25 cellular contexts compared by ENCODE assay signal in the genomic region with DNA sequence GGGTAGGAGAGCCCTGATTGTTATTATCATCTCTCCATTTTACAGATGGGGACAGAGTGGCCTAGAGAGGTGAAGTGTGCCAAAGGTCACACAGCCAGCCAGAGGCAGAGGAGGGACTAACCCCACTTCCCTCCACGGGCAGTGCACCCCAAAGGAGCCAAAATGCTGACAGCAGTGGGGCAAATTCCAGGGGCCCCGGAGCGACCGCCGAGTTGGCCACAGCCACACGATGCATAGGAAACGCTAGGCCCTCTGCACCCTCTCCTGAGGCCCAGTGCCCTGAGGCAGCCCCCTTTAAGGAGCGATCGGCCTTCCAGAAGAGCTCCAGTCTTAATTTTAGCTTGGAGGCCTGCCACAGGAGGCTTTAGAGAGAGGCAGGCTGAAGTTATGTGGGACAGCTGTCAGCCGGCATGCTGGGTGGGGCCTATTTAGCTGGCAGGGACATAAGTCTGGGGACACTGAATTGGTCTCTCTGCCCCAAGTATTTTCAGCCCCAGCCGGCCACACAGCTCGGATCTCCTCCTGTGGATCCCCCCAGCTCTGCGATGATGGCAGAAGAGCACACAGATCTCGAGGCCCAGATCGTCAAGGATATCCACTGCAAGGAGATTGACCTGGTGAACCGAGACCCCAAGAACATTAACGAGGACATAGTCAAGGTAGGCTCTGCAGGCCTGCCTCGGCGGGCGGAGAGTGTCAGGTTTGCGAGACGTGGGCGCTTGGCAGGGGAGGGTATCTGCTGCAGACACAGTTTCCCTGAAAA. TPM values are rescaled to one million over a fixed set of nuclear protein-coding genes. Genes with fewer than 3 reads are reported as not detected.
DNase-seq lines count a peak whose midpoint lies in the region; FAIRE-seq and TF ChIP-seq lines count a peak whose summit lies in the region.
"Had no signal": no experiment of that assay in that cellular context is flagged by ENCODE, and none has a peak within 500 bp of the region (broad histone marks: within the 10 kb centered on the region; RNA-seq: fewer than 3 reads in every experiment).

TSS of gene CAV3 (plus strand) at position 471 of the 763 bp plus-strand sequence. CDS start at position 546, 75 bp downstream.

- H3K4me1 ChIP-seq in H1 (replicated peaks in 1 of 4; ENCODE audit: control insufficient read depth in 3 of 4, insufficient read depth in 4 of 4, low read length in 3 of 4) (peaks cover 0 to 7% (median 3%) of the 10 kb centered on the region in 4 experiments; a peak in 4 of 7 replicates), mesendoderm (ENCODE audit: control insufficient read depth, low read depth, low read length) (peaks cover 5% of the 10 kb centered on the region), tibial artery (peaks cover 0 to 16% (median 3%) of the 10 kb centered on the region in 4 donors)
- H3K4me1 ChIP-seq: A549, BLaER1, prostate gland, upper lobe of right lung had no signal

- H3K27ac ChIP-seq in H1 (ENCODE audit: low read depth, low read length) = no peak within 1 kb of the TSS
- no peak within 1 kb of the TSS for H3K27ac ChIP-seq in mesendoderm (ENCODE audit: low read depth, low read length)
- H3K27ac ChIP-seq in tibial artery = peak within 1 kb of the TSS; percentile 34 to 49
- H3K27ac ChIP-seq: BLaER1, prostate gland, upper lobe of right lung, VCaP had no signal

- H2BK15ac ChIP-seq in H1 (ENCODE audit: low read length) = no peak within 1 kb of the TSS
- H2BK15ac ChIP-seq in mesendoderm (replicated peaks; ENCODE audit: low read depth) = no peak within 1 kb of the TSS

- CTCF ChIA-PET in H1 (lab: Charles Lee; ENCODE audit: partially characterized antibody) = interaction anchor here (1.1 to 6.5 kb wide), 8 partner anchors 7 to 36 kb away, joined by 3 to 37 read pairs (median 10); partner anchors contain the start of gene OXTR

- no peaks in the 10 kb centered on the region for H3K23me2 ChIP-seq in H1 (ENCODE audit: low read depth, low read length)

- H3K9ac ChIP-seq in H1 (replicated peaks in 1 of 4; ENCODE audit: extremely low read depth in 1 of 4, low read depth in 3 of 4, low read length in 3 of 4) (no peak within 1 kb of the TSS), mesendoderm (ENCODE audit: low read length) (peak within 1 kb of the TSS; percentile 43)
- H3K9ac ChIP-seq: BLaER1 had no signal

- peaks cover 0 to 2% (median 0%) of the 10 kb centered on the region in 4 experiments; a peak in 3 of 7 replicates for H3K27me3 ChIP-seq in H1 (replicated peaks in 1 of 4; ENCODE audit: control insufficient read depth in 3 of 4, extremely low read depth in 1 of 4, insufficient read depth in 3 of 4, low read length in 3 of 4)
- no peaks in the 10 kb centered on the region for H3K27me3 ChIP-seq in mesendoderm (ENCODE audit: insufficient read depth, low read length, poor library complexity)
- no peaks in the 10 kb centered on the region for H3K27me3 ChIP-seq in tibial artery
- H3K27me3 ChIP-seq: BLaER1, upper lobe of right lung had no signal

- no peak within 1 kb of the TSS for H2BK5ac ChIP-seq in H1 (ENCODE audit: low read depth, low read length)
- no peak within 1 kb of the TSS for H2BK5ac ChIP-seq in mesendoderm (ENCODE audit: low read length)

- no peak within 1 kb of the TSS for H2BK120ac ChIP-seq in H1 (replicated peaks; ENCODE audit: low read depth, low read length)
- no peak within 1 kb of the TSS for H2BK120ac ChIP-seq in mesendoderm (ENCODE audit: low read depth, low read length)

- peak within 1 kb of the TSS; percentile 68; the same call in 1 of the 2 replicates for H2AFZ ChIP-seq in H1 (ENCODE audit: low read length)

- H3K14ac ChIP-seq in H1 (ENCODE audit: insufficient read length) = no peak within 1 kb of the TSS

- no peak for TF ChIP-seq POLR2A in H1 (IDR thresholded peaks at IDR 0.05; ENCODE audit: control extremely low read depth in 1 of 2, low read depth in 2 of 2, low read length in 2 of 2)

- no peak within 1 kb of the TSS for H3K23ac ChIP-seq in H1 (ENCODE audit: insufficient read length)
- no peak within 1 kb of the TSS for H3K23ac ChIP-seq in mesendoderm (ENCODE audit: low read length)

- intact Hi-C loops in tibial artery (cut with DNase I; ENCODE audit: low total_unique reads) = no loop called here

- no peaks in the 10 kb centered on the region for H4K20me1 ChIP-seq in H1 (replicated peaks in 1 of 2; ENCODE audit: control insufficient read depth in 1 of 2, insufficient read depth in 2 of 2, low read length in 2 of 2)
- H4K20me1 ChIP-seq: BLaER1 had no signal

- peak within 1 kb of the TSS; percentile 32; the same call in 1 of the 2 replicates for H3K18ac ChIP-seq in H1 (ENCODE audit: extremely low read depth, low read length)
- H3K18ac ChIP-seq in mesendoderm (ENCODE audit: low read length) = no peak within 1 kb of the TSS

- H3K9me3 ChIP-seq in H1 (ENCODE audit: insufficient read depth in 2 of 2, low read depth in 1 of 2, low read length in 1 of 2) (no peaks in the 10 kb centered on the region), tibial artery (no peaks in the 10 kb centered on the region)
- H3K9me3 ChIP-seq: A549, BLaER1, prostate gland, upper lobe of right lung had no signal

- H3K56ac ChIP-seq in H1 (replicated peaks; ENCODE audit: insufficient read length, low read depth, low read length) (no peak within 1 kb of the TSS), mesendoderm (ENCODE audit: low read length) (peak within 1 kb of the TSS; percentile 64)

- H3K36me3 ChIP-seq in H1 (ENCODE audit: control insufficient read depth in 2 of 4, insufficient read depth in 4 of 4, low read length in 3 of 4) = no peaks in the 10 kb centered on the region
- no peaks in the 10 kb centered on the region for H3K36me3 ChIP-seq in mesendoderm (ENCODE audit: control insufficient read depth, insufficient read depth, low read length)
- no peaks in the 10 kb centered on the region for H3K36me3 ChIP-seq in tibial artery
- H3K36me3 ChIP-seq: BLaER1, prostate gland, upper lobe of right lung had no signal

- TF ChIP-seq RAD21 in H1 (IDR thresholded peaks at IDR 0.05 in 1 of 2, conservative IDR thresholded peaks at IDR 0.05 in 1 of 2; ENCODE audit: low read depth in 2 of 2, low read length in 2 of 2) = no peak

- WGBS in H1 (ENCODE audit: extremely low coverage in 1 of 2, insufficient coverage in 1 of 2, insufficient read length in 1 of 2, insufficient replicate concordance in 2 of 2, low coverage in 1 of 2, low lambda C conversion rate in 2 of 2, missing lambda C conversion rate in 1 of 2), 2 experiments = 90% methylated on average over 19 of the region's 23 CpGs; no CpG with 5 or more reads in 1 of the 2 experiments
- WGBS in mesendoderm (ENCODE audit: extremely low coverage, insufficient coverage, low lambda C conversion rate) = no CpG with 5 or more reads among the region's 23 CpGs

- POLR2A ChIA-PET in H1 (lab: Charles Lee; ENCODE audit: partially characterized antibody) = interaction anchor here (1.2 to 1.3 kb wide), 2 partner anchors 8 to 12 kb away, joined by 3 read pairs; no protein-coding TSS in a partner anchor

- H3K4ac ChIP-seq in H1 (replicated peaks; ENCODE audit: insufficient read length, low read depth, low read length) = no peak within 1 kb of the TSS
- no peak within 1 kb of the TSS for H3K4ac ChIP-seq in mesendoderm (ENCODE audit: low read depth, low read length)

- H4K8ac ChIP-seq in H1 (ENCODE audit: extremely low read depth, insufficient read depth, low read length) (no peak within 1 kb of the TSS; the same call in 1 of the 2 replicates), mesendoderm (ENCODE audit: low read depth, low read length) (no peak within 1 kb of the TSS)

- H2AK5ac ChIP-seq in H1 (ENCODE audit: low read depth, low read length) (no peak within 1 kb of the TSS), mesendoderm (ENCODE audit: low read length) (no peak within 1 kb of the TSS)

- H2BK12ac ChIP-seq in H1 (ENCODE audit: low read depth, low read length) = peak within 1 kb of the TSS; percentile 0; the same call in 1 of the 2 replicates

- H3K79me1 ChIP-seq in H1 (ENCODE audit: low read depth, low read length) (no peaks in the 10 kb centered on the region), mesendoderm (ENCODE audit: low read length) (no peaks in the 10 kb centered on the region)

- H4K91ac ChIP-seq in H1 (replicated peaks; ENCODE audit: insufficient read length, low read length) = no peak within 1 kb of the TSS

- no peak for TF ChIP-seq EP300 in H1 (IDR thresholded peaks at IDR 0.05; ENCODE audit: borderline replicate concordance in 1 of 2, low read depth in 2 of 2, low read length in 2 of 2)

- DNase-seq in activated effector memory CD4-positive, alpha-beta T cell treated with anti-CD3 and anti-CD28 coated beads, Interleukin-2, amount 50 U/mL, for 16 hours = peak; percentile 24
- no peak for DNase-seq in activated effector memory CD4-positive, alpha-beta T cell treated with Interleukin-2 at 50 U/mL for 16 hours
- no peak for DNase-seq in H1 (ENCODE audit: low read depth in 1 of 2, low spot score in 2 of 2)
- DNase-seq in mesendoderm = no peak
- no peak for DNase-seq in tibial artery
- DNase-seq in medulla oblongata (ENCODE audit: extremely low spot score) = no peak
- DNase-seq in NCI-H2227 (lab: John Stamatoyannopoulos, UW; ENCODE audit: unreplicated experiment) = no peak
- DNase-seq in GM10266 (ENCODE audit: extremely low spot score) = no peak
- DNase-seq: activated CD4-positive, alpha-beta T cell treated with anti-CD3 and anti-CD28 coated beads, Interleukin-2, amount 50 U/mL, for 1 hour; central memory CD4-positive, alpha-beta T cell; effector CD8-positive, alpha-beta T cell; GOT3; kidney glomerular epithelial cell; NCI-H1417 treated with DMSO at 0.1 percent for 48 hours; NCI-H526; stimulated activated CD4-positive, alpha-beta T cell treated with anti-CD3 and anti-CD28 coated beads, Interleukin-12 subunit alpha, Interleukin-12 subunit beta, amount 100 ng/mL, for 4 hours; T-helper 2 cell; upper lobe of right lung had no signal

- H2BK20ac ChIP-seq in H1 (ENCODE audit: low read length) = no peak within 1 kb of the TSS

- 0 out of 4 replicates have a peak within 1 kb of the TSS, but pooled peaks of 1 of the 2 experiments have one; percentile 29 for H3K4me2 ChIP-seq in H1 (ENCODE audit: insufficient read depth in 1 of 2, low read depth in 2 of 2, low read length in 2 of 2)
- no peak within 1 kb of the TSS for H3K4me2 ChIP-seq in mesendoderm (ENCODE audit: low read length)
- H3K4me2 ChIP-seq: A549, BLaER1 had no signal

- H4K5ac ChIP-seq in H1 (ENCODE audit: insufficient read length, low read depth, low read length) = no peak within 1 kb of the TSS
- H4K5ac ChIP-seq in mesendoderm (ENCODE audit: low read length) = no peak within 1 kb of the TSS

- H3K79me2 ChIP-seq in H1 (ENCODE audit: control insufficient read depth in 1 of 2, insufficient read depth in 2 of 2, low read length in 2 of 2) (no peaks in the 10 kb centered on the region), mesendoderm (ENCODE audit: control insufficient read depth, insufficient read depth, low read length) (no peaks in the 10 kb centered on the region)

- no peak within 1 kb of the TSS for H3K4me3 ChIP-seq in H1 (ENCODE audit: extremely low read depth in 1 of 4, insufficient read depth in 2 of 4, low read depth in 3 of 4, low read length in 4 of 4)
- H3K4me3 ChIP-seq in mesendoderm (ENCODE audit: low read length) = no peak within 1 kb of the TSS
- H3K4me3 ChIP-seq in tibial artery = peak within 1 kb of the TSS; percentile 8 to 24
- H3K4me3 ChIP-seq: A549, BLaER1, prostate gland, upper lobe of right lung had no signal

- no peak for FAIRE-seq in H1 (lab: Jason Lieb, UNC)
- FAIRE-seq: A549 had no signal

- TF ChIP-seq CTCF in H1 (IDR thresholded peaks at IDR 0.05; ENCODE audit: control extremely low read depth in 1 of 3, insufficient read depth in 1 of 3, low read depth in 1 of 3, low read length in 3 of 3) (no peak), tibial artery (IDR thresholded peaks at IDR 0.05) (no peak), GM10266 (IDR thresholded peaks at IDR 0.05; ENCODE audit: control insufficient read depth, insufficient read depth, low read depth, missing control alignments) (no peak)

RNA-seq across cellular contexts. Expression of gene CAV3, which starts in this region (rescaled TPM):
- total RNA-seq in H1 (2021; fragmentation: NEBNext Ultra II Directional; extraction: Animal tissue kit (Norgen Biotek cat#: 25700)) = not detected in 2 replicates
- polyA plus RNA-seq in H1 (2011; rRNA removed) = not detected in 2 replicates
- not detected for polyA plus RNA-seq in H1 (2011; cell fraction: cytosol; rRNA removed)
- not detected for polyA plus RNA-seq in H1 (2011; cell fraction: nucleus; rRNA removed)
- 0.15 TPM in 1 of 4 replicates, not detected in the others for polyA plus RNA-seq in H1 (2012, experiment 1 of 2)
- polyA plus RNA-seq in H1 (2012, experiment 2 of 2) = not detected
- polyA plus RNA-seq in H1 (2013, experiment 1 of 2) = not detected
- polyA plus RNA-seq in H1 (2013, experiment 2 of 2) = not detected
- not detected in 2 replicates for polyA minus RNA-seq in H1 (2011; rRNA and poly(A)+ RNA removed)
- polyA minus RNA-seq in H1 (2011; cell fraction: cytosol; rRNA and poly(A)+ RNA removed) = not detected
- not detected for polyA minus RNA-seq in H1 (2011; cell fraction: nucleus; rRNA and poly(A)+ RNA removed)
- not detected for polyA plus RNA-seq in mesendoderm (2013, experiment 1 of 2)
- polyA plus RNA-seq in mesendoderm (2013, experiment 2 of 2) = not detected
- total RNA-seq: esophagus mucosa; G401; natural killer cell treated with Interleukin-12 subunit alpha and Interleukin-12 subunit beta and Interleukin-15 and Interleukin-18, amount 100 ng/mL, for 72 hours had no signal
- polyA plus RNA-seq: A549 had no signal

Comparison
In these comparisons a context has a peak if more than half of its experiments do, and no peak if none do; other contexts are left out.
1. H3K27ac ChIP-seq: peak in tibial artery (2 of 2); none in H1 (single experiment) and mesendoderm (single experiment).
2. H3K4me3 ChIP-seq: peak in tibial artery (2 of 2); none in H1 (0 of 4) and mesendoderm (single experiment).